ENCODE assay signal across 32 cellular contexts in genomic region chr15:48266029-48266428, GRCh38. TPM values are rescaled to one million over a fixed set of nuclear protein-coding genes. Genes with fewer than 3 reads are reported as not detected.
DNase-seq lines count a peak whose midpoint lies in the region; ATAC-seq, FAIRE-seq and TF ChIP-seq lines count a peak whose summit lies in the region.
"Had no signal": no experiment of that assay in that cellular context is flagged by ENCODE, and none has a peak within 500 bp of the region (broad histone marks: within the 10 kb centered on the region; RNA-seq: fewer than 3 reads in every experiment).

No MANE protein-coding gene starts in this region.

- ATAC-seq in GM21529 (IDR thresholded peaks at IDR 0.05; ENCODE audit: unreplicated experiment), result no peak
- ATAC-seq in HG02885 (IDR thresholded peaks at IDR 0.05; ENCODE audit: poor library complexity, unreplicated experiment), result no peak
- ATAC-seq: esophagus mucosa; HCT116; left lung; naive thymus-derived CD4-positive, alpha-beta T cell had no signal

- H3K27me3 ChIP-seq in ovary, result no peaks in the 10 kb centered on the region
- H3K27me3 ChIP-seq: BLaER1, right atrium auricular region had no signal

- TF ChIP-seq POLR2A in ovary (IDR thresholded peaks at IDR 0.05), result no peak

- H3K4me3 ChIP-seq in ovary, result no peak overlapping the region
- H3K4me3 ChIP-seq: BLaER1, left lung, right atrium auricular region, thoracic aorta had no signal

- peak; percentile 77 for FAIRE-seq in D721Med (lab: Jason Lieb, UNC)
- FAIRE-seq: GM12892, RCC 7860 had no signal

- no peaks in the 10 kb centered on the region for H3K9me3 ChIP-seq in ovary
- H3K9me3 ChIP-seq: BLaER1, left lung, right atrium auricular region, SK-N-SH, thoracic aorta had no signal

- DNase-seq in D721Med (ENCODE audit: insufficient read length, low spot score), result no peak
- peak; percentile 45 for DNase-seq in ELR (ENCODE audit: low read depth)
- peak; percentile 16 for DNase-seq in RPMI7951 (ENCODE audit: low read depth)
- peak; percentile 3 for DNase-seq in epithelial cell of prostate (ENCODE audit: low read depth, low spot score)
- no peak for DNase-seq in ovary
- no peak for DNase-seq in activated CD8-positive, alpha-beta memory T cell treated with anti-CD3 and anti-CD28 coated beads, Interleukin-2, amount 50 U/mL, for 48 hours
- DNase-seq: activated CD4-positive, alpha-beta T cell treated with anti-CD3 and anti-CD28 coated beads, Interleukin-2, amount 50 U/mL, for 1 hour; activated effector memory CD4-positive, alpha-beta T cell treated with Interleukin-2 at 50 U/mL for 16 hours; activated T-cell treated with anti-CD3 and anti-CD28 coated beads for 4 hours; DMS79 treated with DMSO at 0.1 percent for 48 hours; effector CD8-positive, alpha-beta T cell; IMR-90; left lung; MM.1S; naive thymus-derived CD4-positive, alpha-beta T cell; NCI-H1417; NCI-H2081 treated with DMSO at 0.1 percent for 48 hours; SK-N-SH; stimulated activated naive CD4-positive, alpha-beta T cell treated with Interleukin-2 at 50 U/mL for 16 hours had no signal

- no peak for TF ChIP-seq CTCF in D721Med (IDR thresholded peaks at IDR 0.05; ENCODE audit: insufficient read depth, missing control alignments)
- TF ChIP-seq CTCF in ovary (IDR thresholded peaks at IDR 0.05), result no peak

- 48 to 59% (median 52%) methylated on average over 2 of the region's 2 CpGs for WGBS in ovary, 3 donors

- intact Hi-C loops in ovary (cut with DNase I), result no loop called here

- no peaks in the 10 kb centered on the region for H3K36me3 ChIP-seq in ovary
- H3K36me3 ChIP-seq: BLaER1, left lung, right atrium auricular region, thoracic aorta had no signal

- TF ChIP-seq EP300 in ovary (IDR thresholded peaks at IDR 0.05), result no peak

- H3K27ac ChIP-seq in epithelial cell of prostate (no peak overlapping the region), ovary (no peak overlapping the region)
- H3K27ac ChIP-seq: BLaER1, left lung, right atrium auricular region, thoracic aorta, VCaP had no signal

- no peaks in the 10 kb centered on the region for H3K4me1 ChIP-seq in ovary (ENCODE audit: insufficient read depth)
- H3K4me1 ChIP-seq: left lung, right atrium auricular region had no signal

RNA-seq across cellular contexts. Expression of gene SLC12A1, which starts 59.9 kb away (rescaled TPM):
- 0.10 TPM in 1 of 2 replicates, not detected in the other for total RNA-seq in RPMI7951 (2014; rRNA removed; shearing (Covaris generic))
- total RNA-seq in ovary, result not detected
- polyA plus RNA-seq in ovary, result not detected
- total RNA-seq: esophagus mucosa; IMR-90; left lung; naive thymus-derived CD4-positive, alpha-beta T cell; NCI-H460; osteoblast; right atrium auricular region; T-helper 2 cell treated with Interferon-gamma antibody and Interleukin-4, amounts not matched to agents 100 ng/mL and 5 ng/mL, for 36 hours had no signal
- polyA plus RNA-seq: IMR-90; naive thymus-derived CD4-positive, alpha-beta T cell; SK-N-SH had no signal

Comparison
In these comparisons a context has a peak if more than half of its experiments do, and no peak if none do; other contexts are left out.
1. DNase-seq: peak in ELR (single experiment), RPMI7951 (single experiment) and epithelial cell of prostate (single experiment); none in D721Med (single experiment), ovary (0 of 5) and activated CD8-positive, alpha-beta memory T cell treated with anti-CD3 and anti-CD28 coated beads, Interleukin-2, amount 50 U/mL, for 48 hours (single experiment).